Comparison of ENCODE assay signal across 8 cellular contexts in the genomic region with DNA sequence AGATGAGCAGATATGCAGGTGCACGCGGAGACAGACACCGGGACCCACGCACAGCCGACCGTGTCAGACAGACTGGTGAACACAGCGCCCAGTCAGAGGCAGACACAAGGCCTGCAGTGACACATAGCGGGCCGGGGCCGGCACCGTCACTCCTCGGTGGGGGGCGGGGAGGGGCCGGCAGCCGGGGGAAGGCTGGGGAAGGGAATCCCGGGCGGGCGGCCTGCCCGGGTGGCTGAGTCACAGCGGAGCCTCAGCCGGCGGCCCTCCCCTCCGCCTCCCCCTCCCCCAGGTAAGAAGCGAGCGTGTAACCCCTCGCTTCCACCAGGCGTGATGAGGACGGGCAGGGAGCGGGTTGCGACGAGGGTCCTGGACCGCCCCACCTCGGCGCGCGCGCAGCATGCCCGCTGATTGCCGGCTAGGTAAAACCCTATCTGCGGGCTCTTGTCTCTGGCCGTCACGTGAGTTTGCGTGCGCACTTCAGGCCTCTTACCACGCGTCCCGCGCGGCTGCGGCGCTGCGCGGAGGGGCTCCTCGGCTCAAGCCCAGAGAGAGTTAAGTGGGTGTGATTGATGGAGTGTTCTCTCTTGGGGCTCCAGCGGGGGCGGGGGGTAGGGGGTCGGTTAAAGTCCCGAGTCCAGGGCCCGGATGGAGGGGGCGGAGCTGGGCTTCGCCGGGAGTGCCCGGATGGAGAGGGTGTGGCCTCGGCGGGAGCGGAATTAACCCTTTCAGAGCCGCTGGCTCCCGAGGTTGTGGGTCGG.
DNase-seq lines count a peak whose midpoint lies in the region; ATAC-seq and TF ChIP-seq lines count a peak whose summit lies in the region.

No MANE protein-coding gene starts in this region.

- ATAC-seq in HG02938 (IDR thresholded peaks at IDR 0.05; ENCODE audit: unreplicated experiment) (peak; percentile 13), GM21367 (IDR thresholded peaks at IDR 0.05; ENCODE audit: unreplicated experiment) (no peak)

- peak; percentile 78 for DNase-seq in NCI-H2227 treated with DMSO at 0.1 percent for 48 hours (lab: John Stamatoyannopoulos, UW)
- DNase-seq in activated CD4-positive, CD25-positive, alpha-beta regulatory T cell treated with anti-CD3 and anti-CD28 coated beads, Interleukin-2, amount 50 U/mL, for 72 hours, result peak; percentile 83
- DNase-seq in cerebellar cortex (ENCODE audit: low spot score), result peak; percentile 85
- DNase-seq in kidney glomerular epithelial cell (lab: John Stamatoyannopoulos, UW), result peak; percentile 91
- peak; percentile 92 to 95 for DNase-seq in stimulated activated CD4-positive, alpha-beta T cell treated with anti-CD3 and anti-CD28 coated beads, Interleukin-1b, Interleukin-23, amount 100 ng/mL, for 1 hour (ENCODE audit: low read depth in 2 of 2)

- peak; percentile 5 for TF ChIP-seq POLR2A in GM10847 (IDR thresholded peaks at IDR 0.05; ENCODE audit: extremely low read depth, insufficient read length)
